8 cellular contexts compared by ENCODE assay signal in genomic region chr2:231057590-231057989, GRCh38.
DNase-seq lines count a peak whose midpoint lies in the region; ATAC-seq and TF ChIP-seq lines count a peak whose summit lies in the region.

No MANE protein-coding gene starts in this region.

- DNase-seq in AG10803 (ENCODE audit: low read depth) (peak; percentile 13), SIG-M5 treated with dmso at 0.1 percent for 504 hours (lab: John Stamatoyannopoulos, UW; ENCODE audit: unreplicated experiment) (no peak)
- DNase-seq in central memory CD8-positive, alpha-beta T cell (ENCODE audit: low spot score in 2 of 2): no peak
- no peak for DNase-seq in stimulated activated CD8-positive, alpha-beta memory T cell treated with anti-CD3 and anti-CD28 coated beads, Interleukin-4, amount 100 ng/mL, for 48 hours

- H3K27me3 Mint-ChIP-seq in central memory CD8-positive, alpha-beta T cell: peaks cover 16% of the 10 kb centered on the region

- H3K4me1 ChIP-seq in KMS-11 (ENCODE audit: low read depth, poor library complexity, severe bottlenecking): peaks cover 42% of the 10 kb centered on the region
- peaks cover 15 to 30% of the 10 kb centered on the region in 2 donors for H3K4me1 ChIP-seq in muscle layer of duodenum (ENCODE audit: control insufficient read depth in 1 of 2, insufficient read depth in 2 of 2, low read length in 2 of 2)

- peaks cover 22% of the 10 kb centered on the region for H3K36me3 Mint-ChIP-seq in central memory CD8-positive, alpha-beta T cell (ENCODE audit: insufficient read depth)

- H3K4me3 ChIP-seq in AG10803 (ENCODE audit: low read length) (peak overlapping the region; percentile 96), KMS-11 (IDR thresholded peaks at IDR 0.05; ENCODE audit: insufficient read depth, low read depth, low read length) (peak overlapping the region; percentile 72), muscle layer of duodenum (ENCODE audit: low read depth in 1 of 2, low read length in 2 of 2) (peak overlapping the region; percentile 87 to 98)

- H3K27ac Mint-ChIP-seq in central memory CD8-positive, alpha-beta T cell (ENCODE audit: low read depth): peak overlapping the region; percentile 96

- peak overlapping the region; percentile 78 for H3K27ac ChIP-seq in KMS-11
- peak overlapping the region; percentile 80 for H3K27ac ChIP-seq in muscle layer of duodenum (ENCODE audit: low read length)

- peaks cover 58% of the 10 kb centered on the region for H3K79me2 ChIP-seq in KMS-11 (ENCODE audit: insufficient read depth, low read depth)

- 0 out of 2 replicates have a peak overlapping the region, but pooled peaks have one; percentile 50 for H2AFZ ChIP-seq in KMS-11 (ENCODE audit: low read depth)

- peak overlapping the region; percentile 92 for H3K4me3 Mint-ChIP-seq in central memory CD8-positive, alpha-beta T cell

- H3K4me1 Mint-ChIP-seq in central memory CD8-positive, alpha-beta T cell: peaks cover 47% of the 10 kb centered on the region

- TF ChIP-seq CTCF in AG10803 (conservative IDR thresholded peaks at IDR 0.05; ENCODE audit: low read length): no peak
- no peak for TF ChIP-seq CTCF in KMS-11 (conservative IDR thresholded peaks at IDR 0.05; ENCODE audit: low read depth, low read length)

- no peaks in the 10 kb centered on the region for H3K9me3 ChIP-seq in muscle layer of duodenum (ENCODE audit: control insufficient read depth in 1 of 2, low read length in 2 of 2)

- H4K20me1 ChIP-seq in KMS-11 (ENCODE audit: insufficient read depth): peaks cover 9% of the 10 kb centered on the region

- peak overlapping the region; percentile 96 for H3K9ac ChIP-seq in KMS-11

- no peaks in the 10 kb centered on the region for H3K9me3 Mint-ChIP-seq in central memory CD8-positive, alpha-beta T cell

- ATAC-seq in central memory CD8-positive, alpha-beta T cell (replicated peaks; ENCODE audit: extremely low read depth, poor library complexity, severe bottlenecking): no peak
- ATAC-seq in HG02759 (IDR thresholded peaks at IDR 0.05; ENCODE audit: unreplicated experiment): no peak
- ATAC-seq in GM19035 (IDR thresholded peaks at IDR 0.05; ENCODE audit: unreplicated experiment): no peak

- H3K36me3 ChIP-seq in KMS-11 (ENCODE audit: insufficient read depth) (no peaks in the 10 kb centered on the region; the same call in 1 of the 2 replicates), muscle layer of duodenum (ENCODE audit: control insufficient read depth in 1 of 2, insufficient read depth in 2 of 2, low read length in 2 of 2) (peaks cover 4 to 20% of the 10 kb centered on the region in 2 donors)

- H3K4me2 ChIP-seq in KMS-11: peak overlapping the region; percentile 81

- H3K27me3 ChIP-seq in KMS-11 (ENCODE audit: insufficient read depth, low read depth): no peaks in the 10 kb centered on the region
- H3K27me3 ChIP-seq in muscle layer of duodenum (ENCODE audit: low read depth, low read length): no peaks in the 10 kb centered on the region
